1 cellular context compared by ENCODE assay signal in the genomic region with DNA sequence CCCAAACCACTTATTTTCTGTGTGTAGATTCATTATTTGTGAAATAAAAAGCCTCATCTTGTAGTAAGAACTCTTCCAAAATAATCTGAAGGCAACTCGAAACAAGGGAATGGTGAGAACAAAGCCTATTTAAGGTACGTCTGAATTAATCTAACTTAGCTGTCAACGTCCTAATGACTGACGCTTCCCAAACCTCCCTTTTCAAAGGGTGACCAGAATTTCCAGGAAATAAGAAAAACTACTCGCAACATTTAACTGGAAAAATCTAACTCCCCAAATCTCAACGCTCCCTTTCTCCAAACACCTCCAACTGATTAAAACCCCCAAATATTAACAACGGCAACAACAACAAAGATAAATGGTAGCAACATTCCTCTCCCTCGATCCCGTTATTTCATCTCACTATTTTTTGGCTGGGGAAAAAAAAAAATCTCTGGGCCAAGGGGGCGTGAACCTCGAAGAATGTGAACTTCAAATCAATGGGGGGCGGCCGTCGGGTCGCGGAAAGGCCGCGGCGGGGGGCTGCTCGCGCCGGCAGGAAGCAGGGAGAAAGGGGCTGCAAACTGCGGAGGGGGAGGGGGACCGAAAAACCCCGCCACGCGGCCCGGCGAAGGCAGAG.
A peak's percentile ranks its signal among the peaks of the same experiment; 100 is the strongest.
TF ChIP-seq lines count a peak whose summit lies in the region.

No MANE protein-coding gene starts in this region.

TF ChIP-seq in HepG2, 621 proteins besides CTCF, POLR2A, EP300 and RAD21:
- TF ChIP-seq ZFAT (CRISPR knock-in tag; conservative IDR thresholded peaks at IDR 0.05), result 0 out of 2 replicates have a peak, but pooled peaks have one; percentile 61
- no peak for TF ChIP-seq ZNF556 (CRISPR knock-in tag; IDR thresholded peaks at IDR 0.05; ENCODE audit: borderline replicate concordance)
- peak; percentile 12; the same call in 1 of the 2 replicates for TF ChIP-seq ZNF263 (CRISPR knock-in tag; IDR thresholded peaks at IDR 0.05)
- TF ChIP-seq MLXIP (CRISPR knock-in tag; IDR thresholded peaks at IDR 0.05; ENCODE audit: borderline replicate concordance), result peak; percentile 68; the same call in 1 of the 2 replicates
- TF ChIP-seq, protein P1, sequence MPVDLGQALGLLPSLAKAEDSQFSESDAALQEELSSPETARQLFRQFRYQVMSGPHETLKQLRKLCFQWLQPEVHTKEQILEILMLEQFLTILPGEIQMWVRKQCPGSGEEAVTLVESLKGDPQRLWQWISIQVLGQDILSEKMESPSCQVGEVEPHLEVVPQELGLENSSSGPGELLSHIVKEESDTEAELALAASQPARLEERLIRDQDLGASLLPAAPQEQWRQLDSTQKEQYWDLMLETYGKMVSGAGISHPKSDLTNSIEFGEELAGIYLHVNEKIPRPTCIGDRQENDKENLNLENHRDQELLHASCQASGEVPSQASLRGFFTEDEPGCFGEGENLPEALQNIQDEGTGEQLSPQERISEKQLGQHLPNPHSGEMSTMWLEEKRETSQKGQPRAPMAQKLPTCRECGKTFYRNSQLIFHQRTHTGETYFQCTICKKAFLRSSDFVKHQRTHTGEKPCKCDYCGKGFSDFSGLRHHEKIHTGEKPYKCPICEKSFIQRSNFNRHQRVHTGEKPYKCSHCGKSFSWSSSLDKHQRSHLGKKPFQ (CRISPR knock-in tag; IDR thresholded peaks at IDR 0.05; ENCODE audit: insufficient replicate concordance), result peak; percentile 13
- TF ChIP-seq ZNF292 (CRISPR knock-in tag; IDR thresholded peaks at IDR 0.05; ENCODE audit: borderline replicate concordance, low read depth), result no peak
- TF ChIP-seq, protein P2, sequence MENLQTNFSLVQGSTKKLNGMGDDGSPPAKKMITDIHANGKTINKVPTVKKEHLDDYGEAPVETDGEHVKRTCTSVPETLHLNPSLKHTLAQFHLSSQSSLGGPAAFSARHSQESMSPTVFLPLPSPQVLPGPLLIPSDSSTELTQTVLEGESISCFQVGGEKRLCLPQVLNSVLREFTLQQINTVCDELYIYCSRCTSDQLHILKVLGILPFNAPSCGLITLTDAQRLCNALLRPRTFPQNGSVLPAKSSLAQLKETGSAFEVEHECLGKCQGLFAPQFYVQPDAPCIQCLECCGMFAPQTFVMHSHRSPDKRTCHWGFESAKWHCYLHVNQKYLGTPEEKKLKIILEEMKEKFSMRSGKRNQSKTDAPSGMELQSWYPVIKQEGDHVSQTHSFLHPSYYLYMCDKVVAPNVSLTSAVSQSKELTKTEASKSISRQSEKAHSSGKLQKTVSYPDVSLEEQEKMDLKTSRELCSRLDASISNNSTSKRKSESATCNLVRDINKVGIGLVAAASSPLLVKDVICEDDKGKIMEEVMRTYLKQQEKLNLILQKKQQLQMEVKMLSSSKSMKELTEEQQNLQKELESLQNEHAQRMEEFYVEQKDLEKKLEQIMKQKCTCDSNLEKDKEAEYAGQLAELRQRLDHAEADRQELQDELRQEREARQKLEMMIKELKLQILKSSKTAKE (CRISPR knock-in tag; IDR thresholded peaks at IDR 0.05; ENCODE audit: borderline replicate concordance), result no peak
- TF ChIP-seq ZNF580 (CRISPR knock-in tag; IDR thresholded peaks at IDR 0.05; ENCODE audit: borderline replicate concordance, low read depth), result no peak
- 0 out of 2 replicates have a peak, but pooled peaks have one; percentile 49 for TF ChIP-seq ZNF670 (CRISPR knock-in tag; IDR thresholded peaks at IDR 0.05; ENCODE audit: borderline replicate concordance)
- TF ChIP-seq, protein P3, sequence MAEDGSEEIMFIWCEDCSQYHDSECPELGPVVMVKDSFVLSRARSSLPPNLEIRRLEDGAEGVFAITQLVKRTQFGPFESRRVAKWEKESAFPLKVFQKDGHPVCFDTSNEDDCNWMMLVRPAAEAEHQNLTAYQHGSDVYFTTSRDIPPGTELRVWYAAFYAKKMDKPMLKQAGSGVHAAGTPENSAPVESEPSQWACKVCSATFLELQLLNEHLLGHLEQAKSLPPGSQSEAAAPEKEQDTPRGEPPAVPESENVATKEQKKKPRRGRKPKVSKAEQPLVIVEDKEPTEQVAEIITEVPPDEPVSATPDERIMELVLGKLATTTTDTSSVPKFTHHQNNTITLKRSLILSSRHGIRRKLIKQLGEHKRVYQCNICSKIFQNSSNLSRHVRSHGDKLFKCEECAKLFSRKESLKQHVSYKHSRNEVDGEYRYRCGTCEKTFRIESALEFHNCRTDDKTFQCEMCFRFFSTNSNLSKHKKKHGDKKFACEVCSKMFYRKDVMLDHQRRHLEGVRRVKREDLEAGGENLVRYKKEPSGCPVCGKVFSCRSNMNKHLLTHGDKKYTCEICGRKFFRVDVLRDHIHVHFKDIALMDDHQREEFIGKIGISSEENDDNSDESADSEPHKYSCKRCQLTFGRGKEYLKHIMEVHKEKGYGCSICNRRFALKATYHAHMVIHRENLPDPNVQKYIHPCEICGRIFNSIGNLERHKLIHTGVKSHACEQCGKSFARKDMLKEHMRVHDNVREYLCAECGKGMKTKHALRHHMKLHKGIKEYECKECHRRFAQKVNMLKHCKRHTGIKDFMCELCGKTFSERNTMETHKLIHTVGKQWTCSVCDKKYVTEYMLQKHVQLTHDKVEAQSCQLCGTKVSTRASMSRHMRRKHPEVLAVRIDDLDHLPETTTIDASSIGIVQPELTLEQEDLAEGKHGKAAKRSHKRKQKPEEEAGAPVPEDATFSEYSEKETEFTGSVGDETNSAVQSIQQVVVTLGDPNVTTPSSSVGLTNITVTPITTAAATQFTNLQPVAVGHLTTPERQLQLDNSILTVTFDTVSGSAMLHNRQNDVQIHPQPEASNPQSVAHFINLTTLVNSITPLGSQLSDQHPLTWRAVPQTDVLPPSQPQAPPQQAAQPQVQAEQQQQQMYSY (CRISPR knock-in tag; IDR thresholded peaks at IDR 0.05), result peak; percentile 53; the same call in 1 of the 2 replicates
- 0 out of 2 replicates have a peak, but pooled peaks have one; percentile 11 for TF ChIP-seq RARA (CRISPR knock-in tag; IDR thresholded peaks at IDR 0.05)
- TF ChIP-seq JUNB (CRISPR knock-in tag; IDR thresholded peaks at IDR 0.05; ENCODE audit: borderline replicate concordance), result 0 out of 2 replicates have a peak, but pooled peaks have one; percentile 29
- no peak for TF ChIP-seq MED8 (CRISPR knock-in tag; IDR thresholded peaks at IDR 0.05; ENCODE audit: insufficient replicate concordance)
- TF ChIP-seq ZNF740 (CRISPR knock-in tag; IDR thresholded peaks at IDR 0.05), result peak; percentile 92; the same call in 1 of the 2 replicates
- 0 out of 2 replicates have a peak, but pooled peaks have one; percentile 9 for TF ChIP-seq ZNF362 (CRISPR knock-in tag; IDR thresholded peaks at IDR 0.05; ENCODE audit: borderline replicate concordance)
- 0 out of 2 replicates have a peak, but pooled peaks have one; percentile 36 for TF ChIP-seq ZNF224 (CRISPR knock-in tag; IDR thresholded peaks at IDR 0.05)
- 0 out of 2 replicates have a peak, but pooled peaks have one; percentile 8 for TF ChIP-seq MIER3 (CRISPR knock-in tag; IDR thresholded peaks at IDR 0.05; ENCODE audit: borderline replicate concordance)
